ENCODE assay signal across 23 cellular contexts in the genomic region with DNA sequence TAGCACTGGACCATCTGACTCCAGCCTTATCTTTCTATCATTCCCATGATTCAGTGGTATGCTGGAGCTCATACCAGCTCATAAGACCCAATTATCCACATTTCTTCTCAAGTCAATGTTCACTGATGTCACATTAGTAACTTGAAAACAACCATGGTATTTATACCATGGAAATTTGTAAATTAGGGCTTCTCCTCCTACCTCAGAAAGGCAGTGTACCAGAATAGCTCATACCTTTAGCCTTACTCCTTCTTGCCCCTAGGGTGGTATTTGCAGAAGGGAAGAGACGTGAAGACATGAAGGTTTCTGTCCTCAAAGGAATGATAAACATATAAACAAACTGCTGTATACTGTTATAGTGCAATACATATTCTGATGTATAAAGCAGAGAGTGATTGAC.
DNase-seq lines count a peak whose midpoint lies in the region; FAIRE-seq and TF ChIP-seq lines count a peak whose summit lies in the region.
"Had no signal": no experiment of that assay in that cellular context is flagged by ENCODE, and none has a peak within 500 bp of the region (broad histone marks: within the 10 kb centered on the region; RNA-seq: fewer than 3 reads in every experiment).

No MANE protein-coding gene starts in this region.

- FAIRE-seq in GM12891 (lab: Jason Lieb, UNC) (no peak), D721Med (lab: Jason Lieb, UNC) (no peak)
- FAIRE-seq: A204.1, GM12878, GM19239 had no signal

- H3K36me3 Mint-ChIP-seq in HFFc6 (ENCODE audit: low read depth): 0 out of 2 replicates have a peak, but pooled peaks cover 4% of the 10 kb centered on the region
- H3K36me3 Mint-ChIP-seq: CD8-positive, alpha-beta T cell had no signal

- TF ChIP-seq CTCF in HFFc6 (IDR thresholded peaks at IDR 0.05): no peak
- TF ChIP-seq CTCF in fibroblast of villous mesenchyme (IDR thresholded peaks at IDR 0.05; ENCODE audit: insufficient read depth, low read depth, low read length): no peak
- no peak for TF ChIP-seq CTCF in retinal pigment epithelial cell (conservative IDR thresholded peaks at IDR 0.05; ENCODE audit: low read depth, low read length)
- TF ChIP-seq CTCF in D721Med (IDR thresholded peaks at IDR 0.05; ENCODE audit: insufficient read depth, missing control alignments): no peak

- H3K4me1 Mint-ChIP-seq in HFFc6 (ENCODE audit: low read depth): no peaks in the 10 kb centered on the region; the same call in 1 of the 2 replicates

- H3K9me3 Mint-ChIP-seq in HFFc6: peaks cover 4% of the 10 kb centered on the region; the same call in 1 of the 2 replicates
- H3K9me3 Mint-ChIP-seq: CD4-positive, alpha-beta T cell had no signal

- H3K4me3 ChIP-seq in fibroblast of villous mesenchyme (ENCODE audit: low read depth, low read length) (no peak overlapping the region), retinal pigment epithelial cell (ENCODE audit: low read length) (no peak overlapping the region)
- H3K4me3 ChIP-seq: BLaER1, GM12878 had no signal

- no peak for TF ChIP-seq POLR2A in GM12891 (IDR thresholded peaks at IDR 0.05; ENCODE audit: low read depth, low read length)

- H3K27ac Mint-ChIP-seq in HFFc6: no peak overlapping the region
- H3K27ac Mint-ChIP-seq: CD4-positive, alpha-beta T cell; CD8-positive, alpha-beta T cell had no signal

- H3K4me3 Mint-ChIP-seq in HFFc6: no peak overlapping the region
- H3K4me3 Mint-ChIP-seq: CD4-positive, alpha-beta T cell; CD8-positive, alpha-beta T cell had no signal

- no peaks in the 10 kb centered on the region; the same call in none of the 2 replicates for H3K27me3 Mint-ChIP-seq in HFFc6 (ENCODE audit: insufficient read depth)
- H3K27me3 Mint-ChIP-seq: CD4-positive, alpha-beta T cell had no signal

- DNase-seq in HFFc6 (peak; percentile 14), fibroblast of villous mesenchyme (ENCODE audit: low read depth) (peak; percentile 10), retinal pigment epithelial cell (ENCODE audit: low read depth) (peak; percentile 2), GM12891 (ENCODE audit: insufficient read length, low spot score) (no peak), DMS53 treated with DMSO at 0.1 percent for 48 hours (lab: John Stamatoyannopoulos, UW; ENCODE audit: unreplicated experiment) (no peak), D721Med (ENCODE audit: insufficient read length, low spot score) (no peak)
- DNase-seq: 8988T; ACHN; BE2C; Caco-2; Calu3; CD4-positive, alpha-beta T cell; CD8-positive, alpha-beta T cell; DMS 273 treated with DMSO at 0.1 percent for 48 hours; DMS153; DMS53; DMS79 treated with DMSO at 0.1 percent for 48 hours; EL; GDM1 had no signal

TF ChIP-seq in GM12891, 5 proteins besides CTCF, POLR2A, EP300 and RAD21:
- TF ChIP-seq PAX5 (IDR thresholded peaks at IDR 0.05; ENCODE audit: insufficient read depth, low read length, severe bottlenecking): no peak
- TF ChIP-seq SPI1 (IDR thresholded peaks at IDR 0.05; ENCODE audit: low read depth, low read length): no peak
- no peak for TF ChIP-seq TAF1 (IDR thresholded peaks at IDR 0.05; ENCODE audit: low read depth, low read length)
- no peak for TF ChIP-seq POLR2AphosphoS5 (IDR thresholded peaks at IDR 0.05; ENCODE audit: low read depth, low read length)
- no peak for TF ChIP-seq POU2F2 (IDR thresholded peaks at IDR 0.05; ENCODE audit: low read depth, low read length)

Comparison
In these comparisons a context has a peak if more than half of its experiments do, and no peak if none do; other contexts are left out.
1. DNase-seq: peak in HFFc6 (single experiment), fibroblast of villous mesenchyme (single experiment) and retinal pigment epithelial cell (single experiment); none in GM12891 (single experiment), DMS53 treated with DMSO at 0.1 percent for 48 hours (single experiment) and D721Med (single experiment).